8 cellular contexts compared by ENCODE assay signal in the genomic region with DNA sequence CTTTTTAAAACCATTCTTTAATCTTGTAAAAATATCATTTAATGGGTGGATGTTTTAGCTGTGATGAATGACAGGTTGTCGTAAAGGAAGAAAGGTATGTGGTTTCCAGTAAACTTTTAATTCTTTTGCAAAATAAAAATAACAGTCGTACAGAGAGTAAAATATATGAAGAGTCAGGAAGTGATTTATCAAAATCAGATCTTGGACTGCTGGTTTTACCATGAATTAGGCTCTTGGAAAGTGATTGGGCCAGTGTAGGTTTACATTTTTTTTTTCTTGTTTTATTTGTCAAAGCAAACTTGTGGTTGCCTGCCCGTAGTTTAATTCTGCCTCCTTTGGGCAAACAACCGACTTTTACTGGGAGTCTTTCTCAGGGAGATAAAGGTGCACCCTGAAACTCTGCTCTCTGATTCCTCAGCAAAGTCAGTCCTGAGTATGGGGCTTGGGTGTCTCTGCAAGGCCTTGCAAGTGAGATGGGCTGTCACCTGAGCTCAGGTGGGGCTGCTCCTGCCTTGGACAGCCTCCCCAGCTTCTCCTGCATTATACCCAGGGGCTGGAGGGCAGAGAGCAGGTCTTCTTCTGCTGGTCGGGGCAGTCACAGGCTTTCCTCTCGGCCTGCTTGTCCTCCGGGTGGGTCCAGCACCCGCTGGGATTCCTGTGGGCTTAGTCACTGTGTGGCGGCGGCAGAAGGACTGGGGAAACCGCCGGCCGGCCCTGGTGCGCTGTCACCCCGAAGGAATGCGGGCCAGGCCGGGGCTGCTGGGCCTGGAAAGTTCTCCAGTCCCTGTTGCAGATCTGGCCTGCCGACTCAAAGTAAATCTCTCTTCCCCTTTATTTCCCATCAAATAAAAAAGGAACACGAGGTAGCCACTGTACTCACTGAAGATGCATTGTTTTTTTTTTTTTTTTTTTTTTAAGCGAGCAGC.
DNase-seq lines count a peak whose midpoint lies in the region; ATAC-seq and TF ChIP-seq lines count a peak whose summit lies in the region.

No MANE protein-coding gene starts in this region.

- H2BK5ac ChIP-seq in mesenchymal stem cell (ENCODE audit: low read depth, low read length, poor library complexity, severe bottlenecking), result peak overlapping the region; percentile 82

- H3K4me1 ChIP-seq in mesenchymal stem cell (ENCODE audit: control insufficient read depth, insufficient read depth, low read depth, low read length) (peaks cover 37% of the 10 kb centered on the region), vagina (peaks cover 83% of the 10 kb centered on the region), Karpas-422 (ENCODE audit: low read length) (no peaks in the 10 kb centered on the region)
- no peaks in the 10 kb centered on the region for H3K4me1 ChIP-seq in CD4-positive, alpha-beta memory T cell (ENCODE audit: insufficient read depth, low read length)

- peak overlapping the region; percentile 1 for H2BK15ac ChIP-seq in mesenchymal stem cell (ENCODE audit: low read depth, poor library complexity, severe bottlenecking)

- no peak overlapping the region for H3K4me2 ChIP-seq in mesenchymal stem cell (ENCODE audit: low read length, poor library complexity, severe bottlenecking)
- H3K4me2 ChIP-seq in Karpas-422 (ENCODE audit: low read depth, low read length, poor library complexity, severe bottlenecking), result no peak overlapping the region

- peak overlapping the region; percentile 6 to 50 for H2BK12ac ChIP-seq in mesenchymal stem cell (ENCODE audit: low read length in 2 of 2)

- 3% methylated on average over 17 of the region's 20 CpGs for WGBS in mesenchymal stem cell

- H3K4ac ChIP-seq in mesenchymal stem cell (ENCODE audit: low read depth in 1 of 2, low read length in 2 of 2), result peak overlapping the region in 1 of 2 experiments; percentile 67

- H3K27ac Mint-ChIP-seq in endothelial cell (ENCODE audit: unreplicated experiment), result peak overlapping the region; percentile 79
- no peak overlapping the region for H3K27ac Mint-ChIP-seq in CD4-positive, alpha-beta memory T cell

- H3K36me3 ChIP-seq in mesenchymal stem cell (ENCODE audit: control insufficient read depth in 1 of 2, insufficient read depth in 2 of 2, low read depth in 1 of 2, low read length in 2 of 2), result no peaks in the 10 kb centered on the region
- H3K36me3 ChIP-seq in vagina, result no peaks in the 10 kb centered on the region
- H3K36me3 ChIP-seq in Karpas-422 (ENCODE audit: insufficient read depth, low read length), result no peaks in the 10 kb centered on the region
- no peaks in the 10 kb centered on the region for H3K36me3 ChIP-seq in CD4-positive, alpha-beta memory T cell (ENCODE audit: insufficient read depth, low read length)

- H3K18ac ChIP-seq in mesenchymal stem cell (ENCODE audit: low read depth in 1 of 2, low read length in 2 of 2), result peak overlapping the region; percentile 9 to 52

- peaks cover 43% of the 10 kb centered on the region for H3K4me1 Mint-ChIP-seq in endothelial cell (ENCODE audit: unreplicated experiment)
- peaks cover 0 to 11% (median 3%) of the 10 kb centered on the region in 4 donors for H3K4me1 Mint-ChIP-seq in CD4-positive, alpha-beta memory T cell

- H3K9me2 ChIP-seq in Karpas-422 (replicated peaks; ENCODE audit: insufficient read depth, low read length), result no peaks in the 10 kb centered on the region

- H3K9me3 ChIP-seq in mesenchymal stem cell (ENCODE audit: control insufficient read depth, low read length), result no peaks in the 10 kb centered on the region
- H3K9me3 ChIP-seq in vagina, result no peaks in the 10 kb centered on the region
- H3K9me3 ChIP-seq in Karpas-422 (ENCODE audit: low read length), result no peaks in the 10 kb centered on the region
- no peaks in the 10 kb centered on the region for H3K9me3 ChIP-seq in CD4-positive, alpha-beta memory T cell (ENCODE audit: control insufficient read depth in 1 of 2, low read length in 2 of 2)

- H4K20me1 ChIP-seq in Karpas-422 (ENCODE audit: insufficient read depth, low read depth, low read length), result no peaks in the 10 kb centered on the region

- no peaks in the 10 kb centered on the region for H3K27me3 ChIP-seq in mesenchymal stem cell (ENCODE audit: control insufficient read depth in 1 of 2, insufficient read depth in 1 of 2, low read length in 2 of 2)
- no peaks in the 10 kb centered on the region for H3K27me3 ChIP-seq in vagina
- H3K27me3 ChIP-seq in Karpas-422 (ENCODE audit: low read length), result no peaks in the 10 kb centered on the region
- no peaks in the 10 kb centered on the region for H3K27me3 ChIP-seq in CD4-positive, alpha-beta memory T cell (ENCODE audit: insufficient read depth, low read length)

- peak overlapping the region; percentile 93 for H2AK5ac ChIP-seq in mesenchymal stem cell (ENCODE audit: low read length, severe bottlenecking)

- CTCF ChIA-PET in CD4-positive, alpha-beta memory T cell (lab: Charles Lee; ENCODE audit: partially characterized antibody), result interaction anchor here (0.6 kb wide), 1 partner anchor 286 kb away, joined by 3 read pairs; no protein-coding TSS in a partner anchor

- peak overlapping the region; percentile 30 for H4K8ac ChIP-seq in mesenchymal stem cell (ENCODE audit: low read length)

- H2BK120ac ChIP-seq in mesenchymal stem cell (ENCODE audit: low read depth, low read length), result no peak overlapping the region

- H2AFZ ChIP-seq in mesenchymal stem cell (ENCODE audit: low read depth, low read length), result no peak overlapping the region
- no peak overlapping the region for H2AFZ ChIP-seq in Karpas-422 (ENCODE audit: low read length)

- TF ChIP-seq CTCF in endothelial cell (IDR thresholded peaks at IDR 0.05; ENCODE audit: unreplicated experiment), result no peak
- no peak for TF ChIP-seq CTCF in vagina (IDR thresholded peaks at IDR 0.05)

- peaks cover 15% of the 10 kb centered on the region for H3K79me1 ChIP-seq in mesenchymal stem cell (replicated peaks; ENCODE audit: low read length, poor library complexity, severe bottlenecking)

- H3K14ac ChIP-seq in mesenchymal stem cell (ENCODE audit: low read length in 2 of 2), result no peak overlapping the region

- ATAC-seq in GM19455 (IDR thresholded peaks at IDR 0.05; ENCODE audit: unreplicated experiment), result no peak

- no peaks in the 10 kb centered on the region for H3K9me3 Mint-ChIP-seq in endothelial cell (ENCODE audit: unreplicated experiment)
- no peaks in the 10 kb centered on the region for H3K9me3 Mint-ChIP-seq in CD4-positive, alpha-beta memory T cell

- peak overlapping the region in 1 of 2 experiments; percentile 56 for H3K4me3 ChIP-seq in mesenchymal stem cell (ENCODE audit: insufficient read depth in 1 of 2, low read depth in 1 of 2, low read length in 2 of 2)
- H3K4me3 ChIP-seq in vagina, result no peak overlapping the region
- no peak overlapping the region for H3K4me3 ChIP-seq in Karpas-422 (ENCODE audit: low read length)
- no peak overlapping the region for H3K4me3 ChIP-seq in CD4-positive, alpha-beta memory T cell (ENCODE audit: low read length in 2 of 2)

- H3K4me3 Mint-ChIP-seq in endothelial cell (ENCODE audit: unreplicated experiment), result no peak overlapping the region
- no peak overlapping the region for H3K4me3 Mint-ChIP-seq in CD4-positive, alpha-beta memory T cell

- H3K27ac ChIP-seq in mesenchymal stem cell (ENCODE audit: low read length, poor library complexity, severe bottlenecking) (peak overlapping the region; percentile 99), vagina (peak overlapping the region; percentile 93), Karpas-422 (ENCODE audit: low read length) (no peak overlapping the region)
- H3K27ac ChIP-seq in CD4-positive, alpha-beta memory T cell (ENCODE audit: low read depth, low read length), result no peak overlapping the region

- DNase-seq in SIG-M5 treated with dmso at 0.1 percent for 504 hours (lab: John Stamatoyannopoulos, UW; ENCODE audit: unreplicated experiment), result peak; percentile 41
- no peak for DNase-seq in SIG-M5 (lab: John Stamatoyannopoulos, UW)
- DNase-seq in endothelial cell (ENCODE audit: low spot score), result peak; percentile 71
- peak; percentile 96 for DNase-seq in mesenchymal stem cell
- DNase-seq in vagina (ENCODE audit: extremely low spot score in 2 of 2), result peak in 1 of 2 donors; percentile 93
- no peak for DNase-seq in Karpas-422
- DNase-seq in CD4-positive, alpha-beta memory T cell, result no peak

- peaks cover 4% of the 10 kb centered on the region for H3K27me3 Mint-ChIP-seq in endothelial cell (ENCODE audit: unreplicated experiment)
- H3K27me3 Mint-ChIP-seq in CD4-positive, alpha-beta memory T cell, result no peaks in the 10 kb centered on the region

- peaks cover 3% of the 10 kb centered on the region for H3K36me3 Mint-ChIP-seq in endothelial cell (ENCODE audit: low read depth, unreplicated experiment)
- H3K36me3 Mint-ChIP-seq in CD4-positive, alpha-beta memory T cell, result no peaks in the 10 kb centered on the region

- H3K23ac ChIP-seq in mesenchymal stem cell (ENCODE audit: low read length in 2 of 2), result no peak overlapping the region

- no peaks in the 10 kb centered on the region for H3K79me2 ChIP-seq in Karpas-422 (ENCODE audit: low read length)

- POLR2A ChIA-PET in CD4-positive, alpha-beta memory T cell (lab: Charles Lee; ENCODE audit: partially characterized antibody), result no interaction called here

- peak overlapping the region; percentile 53 for H4K91ac ChIP-seq in mesenchymal stem cell (ENCODE audit: low read length)

- H3K9ac ChIP-seq in mesenchymal stem cell (ENCODE audit: low read length) (peak overlapping the region; percentile 89), Karpas-422 (ENCODE audit: low read length) (no peak overlapping the region)

- no peak for TF ChIP-seq POLR2A in vagina (IDR thresholded peaks at IDR 0.05)

- intact Hi-C loops in vagina (cut with DNase I), result no loop called here
- intact Hi-C loops in CD4-positive, alpha-beta memory T cell (cut with micrococcal nuclease), result no loop called here

Comparison
In these comparisons a context has a peak if more than half of its experiments do, and no peak if none do; other contexts are left out.
1. DNase-seq: peak in SIG-M5 treated with dmso at 0.1 percent for 504 hours (single experiment), endothelial cell (single experiment) and mesenchymal stem cell (single experiment); none in SIG-M5 (single experiment), Karpas-422 (single experiment) and CD4-positive, alpha-beta memory T cell (0 of 5).
2. H3K27ac ChIP-seq: peak in mesenchymal stem cell (single experiment) and vagina (single experiment); none in Karpas-422 (single experiment) and CD4-positive, alpha-beta memory T cell (single experiment).